ENCODE assay signal across 1 cellular context in the genomic region with DNA sequence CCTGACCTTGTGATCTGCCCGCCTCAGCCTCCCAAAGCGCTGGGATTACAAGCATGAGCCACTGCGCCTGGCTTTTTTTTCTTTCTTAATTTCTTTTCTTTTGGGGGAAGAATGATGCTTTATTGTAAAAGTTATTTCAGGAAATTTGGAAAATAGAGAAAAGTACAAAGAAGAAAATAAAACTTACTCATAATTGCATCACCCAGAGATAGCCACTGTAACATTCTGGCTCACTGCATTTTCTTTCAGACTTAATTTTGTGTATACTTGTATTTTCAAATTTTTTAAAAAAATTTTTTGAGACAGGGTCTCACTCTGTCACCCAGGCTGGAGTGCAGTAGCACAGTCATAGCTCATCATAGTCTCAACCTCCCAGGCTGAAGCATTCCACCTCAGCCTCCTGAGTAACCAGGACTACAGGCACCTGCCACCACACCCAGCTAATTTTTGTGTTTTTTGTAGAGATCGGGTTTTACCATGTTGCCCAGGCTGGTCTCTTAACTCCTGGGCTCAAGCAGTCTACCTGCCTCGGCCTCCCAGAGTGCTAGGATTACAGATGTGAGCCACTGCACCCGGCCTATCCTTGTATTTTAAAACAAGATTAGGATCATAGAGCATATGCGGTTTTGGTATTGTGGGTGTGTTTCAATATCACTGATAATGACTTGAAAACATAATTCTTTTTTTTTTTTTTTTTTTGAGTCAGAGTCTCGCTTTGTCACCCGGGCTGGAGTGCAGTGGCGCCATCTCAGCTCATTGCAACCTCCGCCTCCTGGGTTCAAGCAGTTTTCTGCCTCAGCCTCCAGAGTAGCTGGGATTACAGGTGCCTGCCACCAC. TPM values are rescaled to one million over a fixed set of nuclear protein-coding genes. Genes with fewer than 3 reads are reported as not detected.
"Had no signal": no experiment of that assay in that cellular context is flagged by ENCODE, and none has a peak within 500 bp of the region (broad histone marks: within the 10 kb centered on the region; RNA-seq: fewer than 3 reads in every experiment).

No MANE protein-coding gene starts in this region.

RNA-seq across cellular contexts. Expression of gene RAD9B, which starts 19.0 kb away (rescaled TPM):
- total RNA-seq: smooth muscle cell had no signal
